In the genomic region with DNA sequence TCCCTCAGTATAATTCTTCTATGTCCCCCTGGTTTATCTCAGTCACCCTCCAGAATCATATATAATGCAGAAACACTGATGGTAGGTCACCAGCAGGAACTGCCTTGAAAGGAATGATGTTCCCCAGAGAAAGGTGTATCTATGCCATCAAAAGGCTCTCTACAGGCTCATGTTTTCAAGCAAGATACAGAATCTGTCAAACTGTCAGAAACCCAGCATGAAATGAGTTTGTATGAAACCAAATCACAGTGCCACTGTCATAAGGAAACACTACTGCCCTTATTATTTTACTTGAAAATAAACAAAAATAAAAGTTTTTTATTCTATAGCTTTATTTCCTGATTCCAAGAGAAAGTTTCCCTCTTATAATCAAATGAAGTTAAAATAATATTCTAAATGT, we compare ENCODE assay signal across 8 cellular contexts.
"Had no signal": no experiment of that assay in that cellular context is flagged by ENCODE, and none has a peak within 500 bp of the region (broad histone marks: within the 10 kb centered on the region; RNA-seq: fewer than 3 reads in every experiment).

No MANE protein-coding gene starts in this region.

- H3K4me3 ChIP-seq: GM23248, GM23338, HAP-1 had no signal

- DNase-seq: GM23248, GOT3, H7, H9, HCEC 1CT, HFFc6 had no signal

- H3K9me3 ChIP-seq: HAP-1 had no signal

- H3K27ac ChIP-seq: GM23248 had no signal

- H3K4me2 ChIP-seq: GM23338 had no signal

- H2AFZ ChIP-seq: GM23248, GM23338 had no signal

- H3K9ac ChIP-seq: GM23248 had no signal

- H3K36me3 ChIP-seq: HAP-1 had no signal
